Comparison of ENCODE assay signal across 12 cellular contexts in genomic region chr1:28811766-28812668, GRCh38. TPM values are rescaled to one million over a fixed set of nuclear protein-coding genes. Genes with fewer than 3 reads are reported as not detected.
DNase-seq lines count a peak whose midpoint lies in the region; ATAC-seq and TF ChIP-seq lines count a peak whose summit lies in the region.
"Had no signal": no experiment of that assay in that cellular context is flagged by ENCODE, and none has a peak within 500 bp of the region (broad histone marks: within the 10 kb centered on the region; RNA-seq: fewer than 3 reads in every experiment).

Gene OPRD1 (plus strand): TSS chr1:28812170. CDS start chr1:28812384, 214 bp downstream.

- CTCF ChIA-PET in HEK293 (lab: Yijun Ruan, JAX): interaction anchor here (0.7 kb wide), 1 partner anchor 14 kb away, joined by 4 read pairs; no protein-coding TSS in a partner anchor

- H3K36me3 Mint-ChIP-seq in mesothelial cell of epicardium: no peaks in the 10 kb centered on the region

- POLR2A ChIA-PET in HEK293 (lab: Yijun Ruan, JAX): interaction anchor here (0.9 kb wide), 1 partner anchor 65 kb away, joined by 3 read pairs; no protein-coding TSS in a partner anchor

- no peak for ATAC-seq in GM18519 (IDR thresholded peaks at IDR 0.05; ENCODE audit: low FRiP score, unreplicated experiment)
- no peak for ATAC-seq in HG03175 (IDR thresholded peaks at IDR 0.05; ENCODE audit: unreplicated experiment)
- ATAC-seq: lower lobe of right lung, right cardiac atrium had no signal

- H3K27ac ChIP-seq in HEK293 (ENCODE audit: extremely low read depth, low read depth, low read length) (no peak within 1 kb of the TSS), esophagus squamous epithelium (no peak within 1 kb of the TSS)
- H3K27ac ChIP-seq: lower lobe of right lung had no signal

- DNase-seq in DMS53 (lab: John Stamatoyannopoulos, UW) (peak; percentile 83), DMS53 treated with DMSO at 0.1 percent for 48 hours (lab: John Stamatoyannopoulos, UW; ENCODE audit: unreplicated experiment) (no peak), astrocyte of the hippocampus (ENCODE audit: low read depth, low spot score) (peak; percentile 56), mesothelial cell of epicardium (ENCODE audit: low spot score in 2 of 2, unreplicated experiment in 2 of 2) (no peak), esophagus squamous epithelium (lab: John Stamatoyannopoulos, UW) (no peak)
- DNase-seq: lower lobe of right lung, right cardiac atrium, T-helper 1 cell had no signal

- H3K36me3 ChIP-seq in HEK293 (ENCODE audit: control insufficient read depth in 2 of 2, insufficient read depth in 1 of 2, low read length in 2 of 2): no peaks in the 10 kb centered on the region
- no peaks in the 10 kb centered on the region for H3K36me3 ChIP-seq in esophagus squamous epithelium
- H3K36me3 ChIP-seq: lower lobe of right lung had no signal

- no peak within 1 kb of the TSS for H3K27ac Mint-ChIP-seq in mesothelial cell of epicardium

- H3K4me3 ChIP-seq in HEK293 (ENCODE audit: low read depth, low read length) (peak within 1 kb of the TSS; percentile 2; the same call in 1 of the 2 replicates), esophagus squamous epithelium (no peak within 1 kb of the TSS)
- H3K4me3 ChIP-seq: lower lobe of right lung had no signal

- no peak for TF ChIP-seq POLR2A in esophagus squamous epithelium (IDR thresholded peaks at IDR 0.05)

- 25 to 36% methylated on average over 2 to 3 of the region's 108 CpGs for WGBS in esophagus squamous epithelium, 2 donors

- intact Hi-C loops in esophagus squamous epithelium (cut with DNase I): no loop called here

- peak within 1 kb of the TSS; percentile 46 for H3K4me3 Mint-ChIP-seq in mesothelial cell of epicardium

- H3K9me3 Mint-ChIP-seq in mesothelial cell of epicardium: no peaks in the 10 kb centered on the region

- peaks cover 3% of the 10 kb centered on the region for H3K4me1 Mint-ChIP-seq in mesothelial cell of epicardium

- TF ChIP-seq CTCF in HEK293 (tag by site-specific recombination; IDR thresholded peaks at IDR 0.05): no peak
- TF ChIP-seq CTCF in mesothelial cell of epicardium (IDR thresholded peaks at IDR 0.05; ENCODE audit: unreplicated experiment): no peak
- no peak for TF ChIP-seq CTCF in esophagus squamous epithelium (IDR thresholded peaks at IDR 0.05)

- H3K27me3 Mint-ChIP-seq in mesothelial cell of epicardium (ENCODE audit: low read depth): peaks cover 66% of the 10 kb centered on the region

- H3K4me1 ChIP-seq in HEK293 (ENCODE audit: control insufficient read depth, insufficient read depth, low read length) (no peaks in the 10 kb centered on the region), esophagus squamous epithelium (peaks cover 0 to 10% (median 8%) of the 10 kb centered on the region in 3 donors)
- H3K4me1 ChIP-seq: lower lobe of right lung had no signal

- H3K9me3 ChIP-seq in HEK293 (ENCODE audit: control insufficient read depth, insufficient read depth, low read depth, low read length): no peaks in the 10 kb centered on the region
- no peaks in the 10 kb centered on the region for H3K9me3 ChIP-seq in esophagus squamous epithelium
- H3K9me3 ChIP-seq: lower lobe of right lung had no signal

- H3K27me3 ChIP-seq in esophagus squamous epithelium: peaks cover 5 to 87% (median 8%) of the 10 kb centered on the region in 4 donors

TF ChIP-seq in HEK293, 187 proteins besides CTCF, POLR2A, EP300 and RAD21:
- TF ChIP-seq AEBP2 (tag by site-specific recombination; IDR thresholded peaks at IDR 0.05; ENCODE audit: borderline replicate concordance) (no peak), ATF2 (tag by site-specific recombination; IDR thresholded peaks at IDR 0.05; ENCODE audit: low read depth) (no peak), ZNF37A (tag by site-specific recombination; IDR thresholded peaks at IDR 0.05) (no peak), ZFHX2 (tag by site-specific recombination; conservative IDR thresholded peaks at IDR 0.05) (peak; percentile 72; the same call in 1 of the 2 replicates), ZBTB20 (tag by site-specific recombination; IDR thresholded peaks at IDR 0.05) (no peak), EGR2 (tag by site-specific recombination; IDR thresholded peaks at IDR 0.05; ENCODE audit: low read depth) (peak; percentile 50), ZNF266 (tag by site-specific recombination; IDR thresholded peaks at IDR 0.05; ENCODE audit: low read depth) (no peak), ZNF664 (tag by site-specific recombination; IDR thresholded peaks at IDR 0.05) (no peak), ZNF792 (tag by site-specific recombination; IDR thresholded peaks at IDR 0.05) (no peak), GLIS1 (tag by site-specific recombination; IDR thresholded peaks at IDR 0.05) (no peak)
- TF ChIP-seq, protein P1, sequence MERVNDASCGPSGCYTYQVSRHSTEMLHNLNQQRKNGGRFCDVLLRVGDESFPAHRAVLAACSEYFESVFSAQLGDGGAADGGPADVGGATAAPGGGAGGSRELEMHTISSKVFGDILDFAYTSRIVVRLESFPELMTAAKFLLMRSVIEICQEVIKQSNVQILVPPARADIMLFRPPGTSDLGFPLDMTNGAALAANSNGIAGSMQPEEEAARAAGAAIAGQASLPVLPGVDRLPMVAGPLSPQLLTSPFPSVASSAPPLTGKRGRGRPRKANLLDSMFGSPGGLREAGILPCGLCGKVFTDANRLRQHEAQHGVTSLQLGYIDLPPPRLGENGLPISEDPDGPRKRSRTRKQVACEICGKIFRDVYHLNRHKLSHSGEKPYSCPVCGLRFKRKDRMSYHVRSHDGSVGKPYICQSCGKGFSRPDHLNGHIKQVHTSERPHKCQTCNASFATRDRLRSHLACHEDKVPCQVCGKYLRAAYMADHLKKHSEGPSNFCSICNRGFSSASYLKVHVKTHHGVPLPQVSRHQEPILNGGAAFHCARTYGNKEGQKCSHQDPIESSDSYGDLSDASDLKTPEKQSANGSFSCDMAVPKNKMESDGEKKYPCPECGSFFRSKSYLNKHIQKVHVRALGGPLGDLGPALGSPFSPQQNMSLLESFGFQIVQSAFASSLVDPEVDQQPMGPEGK (tag by site-specific recombination; IDR thresholded peaks at IDR 0.05): no peak
- TF ChIP-seq, protein P2, sequence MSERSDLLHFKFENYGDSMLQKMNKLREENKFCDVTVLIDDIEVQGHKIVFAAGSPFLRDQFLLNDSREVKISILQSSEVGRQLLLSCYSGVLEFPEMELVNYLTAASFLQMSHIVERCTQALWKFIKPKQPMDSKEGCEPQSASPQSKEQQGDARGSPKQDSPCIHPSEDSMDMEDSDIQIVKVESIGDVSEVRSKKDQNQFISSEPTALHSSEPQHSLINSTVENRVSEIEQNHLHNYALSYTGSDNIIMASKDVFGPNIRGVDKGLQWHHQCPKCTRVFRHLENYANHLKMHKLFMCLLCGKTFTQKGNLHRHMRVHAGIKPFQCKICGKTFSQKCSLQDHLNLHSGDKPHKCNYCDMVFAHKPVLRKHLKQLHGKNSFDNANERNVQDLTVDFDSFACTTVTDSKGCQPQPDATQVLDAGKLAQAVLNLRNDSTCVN (tag by site-specific recombination; optimal IDR thresholded peaks at IDR 0.05): peak; percentile 41

RNA-seq across cellular contexts. Expression of gene OPRD1, which starts in this region (rescaled TPM):
- total RNA-seq in mesothelial cell of epicardium: 0.27 to 0.66 TPM (median 0.34 TPM) in 3 replicates
- not detected for total RNA-seq in esophagus squamous epithelium
- total RNA-seq: A172, lower lobe of right lung, right cardiac atrium had no signal

Comparison
In these comparisons a context has a peak if more than half of its experiments do, and no peak if none do; other contexts are left out.
1. DNase-seq: peak in DMS53 (single experiment) and astrocyte of the hippocampus (single experiment); none in DMS53 treated with DMSO at 0.1 percent for 48 hours (single experiment), mesothelial cell of epicardium (0 of 2) and esophagus squamous epithelium (single experiment).